8 cellular contexts compared by ENCODE assay signal in genomic region chr15:79311901-79312553, GRCh38. TPM values are rescaled to one million over a fixed set of nuclear protein-coding genes. Genes with fewer than 3 reads are reported as not detected.
DNase-seq lines count a peak whose midpoint lies in the region; ATAC-seq and TF ChIP-seq lines count a peak whose summit lies in the region.

No MANE protein-coding gene starts in this region.

- TF ChIP-seq CTCF in body of pancreas (IDR thresholded peaks at IDR 0.05), result no peak

- H3K4me1 ChIP-seq in HUES48 (ENCODE audit: control insufficient read depth, insufficient read depth, low read length) (peaks cover 9% of the 10 kb centered on the region), body of pancreas (peaks cover 57% of the 10 kb centered on the region), mesodermal cell (ENCODE audit: control insufficient read depth, insufficient read depth, low read length, poor library complexity, severe bottlenecking) (no peaks in the 10 kb centered on the region)

- H3K27ac ChIP-seq in HUES48 (ENCODE audit: low read depth, low read length), result no peak overlapping the region
- H3K27ac ChIP-seq in body of pancreas, result peak overlapping the region in 3 of 4 donors; percentile 53 to 83 (median 75)
- H3K27ac ChIP-seq in mesodermal cell (ENCODE audit: low read depth, low read length, severe bottlenecking), result no peak overlapping the region

- peak overlapping the region; percentile 82 for H3K9ac ChIP-seq in HUES48 (ENCODE audit: low read depth, low read length)

- 27 to 32% methylated on average over 8 of the region's 8 CpGs for WGBS in body of pancreas, 2 donors
- WGBS in mesodermal cell (ENCODE audit: insufficient coverage in 2 of 2), 2 experiments, result 73 to 76% methylated on average over 8 of the region's 8 CpGs

- H3K36me3 ChIP-seq in HUES48 (ENCODE audit: control insufficient read depth, insufficient read depth, low read length), result peaks cover 40% of the 10 kb centered on the region
- H3K36me3 ChIP-seq in body of pancreas (replicated peaks in 1 of 2; ENCODE audit: insufficient read depth in 1 of 2, low read depth in 2 of 2), result peaks cover 0 to 2% of the 10 kb centered on the region in 2 donors
- H3K36me3 ChIP-seq in mesodermal cell (ENCODE audit: control insufficient read depth, insufficient read depth, low read length), result peaks cover 47% of the 10 kb centered on the region

- no peak for ATAC-seq in body of pancreas
- no peak for ATAC-seq in GM18909 (IDR thresholded peaks at IDR 0.05; ENCODE audit: poor library complexity, unreplicated experiment)
- ATAC-seq in GM18511 (IDR thresholded peaks at IDR 0.05; ENCODE audit: unreplicated experiment), result no peak

- no peaks in the 10 kb centered on the region for H3K9me3 ChIP-seq in HUES48 (ENCODE audit: control insufficient read depth, insufficient read depth, low read length)
- H3K9me3 ChIP-seq in body of pancreas, result no peaks in the 10 kb centered on the region
- no peaks in the 10 kb centered on the region for H3K9me3 ChIP-seq in mesodermal cell (ENCODE audit: control insufficient read depth, low read length)

- DNase-seq in AG08396 (ENCODE audit: low spot score) (peak; percentile 8), body of pancreas (peak in 1 of 4 donors; percentile 23), epidermal melanocyte (ENCODE audit: insufficient read length, low spot score) (no peak)
- DNase-seq in activated CD4-positive, alpha-beta T cell treated with anti-CD3 and anti-CD28 coated beads, Interleukin-2, amount 50 U/mL, for 48 hours, result no peak

- H3K4me3 ChIP-seq in HUES48 (ENCODE audit: low read depth, low read length) (peak overlapping the region; percentile 76), body of pancreas (peak overlapping the region; percentile 48 to 72), mesodermal cell (ENCODE audit: extremely low read depth, insufficient read depth, low read length, poor library complexity, severe bottlenecking) (peak overlapping the region; percentile 98)

- intact Hi-C loops in body of pancreas (cut with DNase I), result no loop called here

- TF ChIP-seq POLR2A in body of pancreas (IDR thresholded peaks at IDR 0.05), result no peak

- H3K27me3 ChIP-seq in HUES48 (ENCODE audit: control insufficient read depth, insufficient read depth, low read length) (peaks cover 29% of the 10 kb centered on the region), body of pancreas (no peaks in the 10 kb centered on the region)

RNA-seq across cellular contexts. Expression of gene TMED3, which starts 1.1 kb away (rescaled TPM):
- 10 to 100 TPM; 82.1 to 98.1 TPM for total RNA-seq in body of pancreas
- 118 TPM for polyA plus RNA-seq in mesodermal cell (2013, experiment 1 of 2)
- polyA plus RNA-seq in mesodermal cell (2013, experiment 2 of 2), result 96.5 TPM

RNA-seq across cellular contexts. Expression of gene ANKRD34C, which starts 29.5 kb away (rescaled TPM):
- total RNA-seq in body of pancreas, result under 1 TPM; under 0.01 to 0.33 TPM
- not detected for polyA plus RNA-seq in mesodermal cell (2013, experiment 1 of 2)
- polyA plus RNA-seq in mesodermal cell (2013, experiment 2 of 2), result not detected

Comparison
In these comparisons a context has a peak if more than half of its experiments do, and no peak if none do; other contexts are left out.
1. H3K27ac ChIP-seq: peak in body of pancreas (3 of 4); none in HUES48 (single experiment) and mesodermal cell (single experiment).
2. Peak in every context shown above with its lines, with median percentiles within 50 percentile points of each other: H3K4me3 ChIP-seq.